ENCODE assay signal across 17 cellular contexts in the genomic region with DNA sequence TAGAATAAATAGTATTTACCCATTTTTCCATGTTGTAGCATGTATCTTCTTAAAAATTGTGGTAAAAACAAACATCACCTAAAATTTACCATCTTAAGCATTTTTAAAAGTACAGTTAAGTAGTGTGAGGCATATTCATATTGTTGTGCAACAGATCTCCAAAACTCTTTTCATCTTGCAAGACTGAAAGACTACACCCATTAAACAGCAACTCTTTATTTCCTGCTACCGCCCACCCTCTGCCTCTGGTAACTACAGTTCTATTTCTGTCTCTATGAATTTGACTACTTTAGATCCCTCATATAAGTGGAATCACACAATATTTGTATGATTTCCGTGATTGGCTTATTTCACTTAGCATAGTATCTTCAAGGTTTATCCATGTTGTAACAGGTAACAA. TPM values are rescaled to one million over a fixed set of nuclear protein-coding genes. Genes with fewer than 3 reads are reported as not detected.
A peak's percentile ranks its signal among the peaks of the same experiment; 100 is the strongest.
DNase-seq lines count a peak whose midpoint lies in the region; ATAC-seq and TF ChIP-seq lines count a peak whose summit lies in the region.
"Had no signal": no experiment of that assay in that cellular context is flagged by ENCODE, and none has a peak within 500 bp of the region (broad histone marks: within the 10 kb centered on the region; RNA-seq: fewer than 3 reads in every experiment).

No MANE protein-coding gene starts in this region.

- H3K4me3 ChIP-seq in fibroblast of mammary gland (ENCODE audit: control insufficient read depth, low read depth, low read length), result no peak overlapping the region
- H3K4me3 ChIP-seq: adrenal gland, GM23338, stomach had no signal

- peak; percentile 9 for DNase-seq in stimulated activated CD4-positive, alpha-beta T cell treated with anti-CD3 and anti-CD28 coated beads, Interleukin-4, amount 100 ng/mL, for 24 hours
- no peak for DNase-seq in stimulated activated CD4-positive, alpha-beta T cell treated with anti-CD3 and anti-CD28 coated beads, Interleukin-12 subunit alpha, Interleukin-12 subunit beta, amount 100 ng/mL, for 4 hours
- no peak for DNase-seq in T-helper 2 cell treated with Interferon-gamma antibody and Interleukin-4, amounts not matched to agents 5 μg/mL and 100 μg/mL, for 36 hours (ENCODE audit: low spot score)
- DNase-seq in fibroblast of mammary gland (ENCODE audit: low read depth), result peak; percentile 51
- peak; percentile 32 for DNase-seq in stromal cell of bone marrow (ENCODE audit: low read depth)
- no peak for DNase-seq in mucosa of gallbladder (ENCODE audit: low spot score)
- no peak for DNase-seq in NK-92 (lab: John Stamatoyannopoulos, UW; ENCODE audit: unreplicated experiment)
- DNase-seq: adrenal gland, cerebellar nuclear complex, NCI-H1694 treated with DMSO at 0.1 percent for 48 hours, NCI-H446, stomach had no signal

- H3K4me1 Mint-ChIP-seq in T-helper 2 cell treated with Interferon-gamma antibody and Interleukin-4, amounts not matched to agents 5 μg/mL and 100 μg/mL, for 36 hours (ENCODE audit: low read depth), result peaks cover 15% of the 10 kb centered on the region

- no peaks in the 10 kb centered on the region for H3K27me3 Mint-ChIP-seq in T-helper 2 cell treated with Interferon-gamma antibody and Interleukin-4, amounts not matched to agents 5 μg/mL and 100 μg/mL, for 36 hours (ENCODE audit: low read depth)

- H3K36me3 Mint-ChIP-seq in T-helper 2 cell treated with Interferon-gamma antibody and Interleukin-4, amounts not matched to agents 5 μg/mL and 100 μg/mL, for 36 hours (ENCODE audit: low read depth), result no peaks in the 10 kb centered on the region

- TF ChIP-seq CTCF in fibroblast of mammary gland (conservative IDR thresholded peaks at IDR 0.05; ENCODE audit: control insufficient read depth, insufficient read depth, low read depth, low read length), result no peak

- no peak overlapping the region for H3K4me3 Mint-ChIP-seq in T-helper 2 cell treated with Interferon-gamma antibody and Interleukin-4, amounts not matched to agents 5 μg/mL and 100 μg/mL, for 36 hours
- H3K4me3 Mint-ChIP-seq: GM23338 had no signal

- no peak for ATAC-seq in HG02571 (IDR thresholded peaks at IDR 0.05; ENCODE audit: unreplicated experiment)
- ATAC-seq: activated CD4-positive, CD25-positive, alpha-beta regulatory T cell treated with anti-CD3 and anti-CD28 coated beads, Interleukin-2, amount 50 U/mL, for 24 hours; GM23338; left lobe of liver; Right ventricle myocardium inferior had no signal

- H3K27ac Mint-ChIP-seq in T-helper 2 cell treated with Interferon-gamma antibody and Interleukin-4, amounts not matched to agents 5 μg/mL and 100 μg/mL, for 36 hours, result peak overlapping the region; percentile 73
- H3K27ac Mint-ChIP-seq: GM23338 had no signal

- H3K9me3 Mint-ChIP-seq in T-helper 2 cell treated with Interferon-gamma antibody and Interleukin-4, amounts not matched to agents 5 μg/mL and 100 μg/mL, for 36 hours, result no peaks in the 10 kb centered on the region
- H3K9me3 Mint-ChIP-seq: GM23338 had no signal

RNA-seq across cellular contexts. Expression of a gene that starts 40.0 kb away (rescaled TPM):
- 4.1 TPM for total RNA-seq in mucosa of gallbladder

Comparison
In these comparisons a context has a peak if more than half of its experiments do, and no peak if none do; other contexts are left out.
1. DNase-seq: peak in stimulated activated CD4-positive, alpha-beta T cell treated with anti-CD3 and anti-CD28 coated beads, Interleukin-4, amount 100 ng/mL, for 24 hours (single experiment), fibroblast of mammary gland (single experiment) and stromal cell of bone marrow (single experiment); none in stimulated activated CD4-positive, alpha-beta T cell treated with anti-CD3 and anti-CD28 coated beads, Interleukin-12 subunit alpha, Interleukin-12 subunit beta, amount 100 ng/mL, for 4 hours (single experiment), T-helper 2 cell treated with Interferon-gamma antibody and Interleukin-4, amounts not matched to agents 5 μg/mL and 100 μg/mL, for 36 hours (single experiment), mucosa of gallbladder (single experiment) and NK-92 (single experiment).